Comparison of ENCODE assay signal across 1 cellular context in genomic region chr16:67415872-67416793, GRCh38.
TF ChIP-seq lines count a peak whose summit lies in the region.

Gene ZDHHC1, minus strand, starts transcription at chr16:67416477. Its CDS starts 8,702 bp downstream, at chr16:67407775.

TF ChIP-seq in HEK293, 187 proteins besides CTCF, POLR2A, EP300 and RAD21 (continued from another document):
- TF ChIP-seq ZNF677 (tag by site-specific recombination; IDR thresholded peaks at IDR 0.05), result 0 out of 2 replicates have a peak, but pooled peaks have one; percentile 9
- TF ChIP-seq HOXA7 (CRISPR knock-in tag; IDR thresholded peaks at IDR 0.05; ENCODE audit: borderline replicate concordance), result 0 out of 2 replicates have a peak, but pooled peaks have one; percentile 51
- peak; percentile 58; the same call in 1 of the 2 replicates for TF ChIP-seq ZNF449 (tag by site-specific recombination; IDR thresholded peaks at IDR 0.05)
- TF ChIP-seq ZNF600 (tag by site-specific recombination; IDR thresholded peaks at IDR 0.05), result peak; percentile 93
- no peak for TF ChIP-seq GLI4 (tag by site-specific recombination; IDR thresholded peaks at IDR 0.05)
- TF ChIP-seq ZNF10 (tag by site-specific recombination; IDR thresholded peaks at IDR 0.05), result peak; percentile 27; the same call in 1 of the 2 replicates
- 0 out of 2 replicates have a peak, but pooled peaks have one; percentile 30 for TF ChIP-seq PRDM10 (tag by site-specific recombination; IDR thresholded peaks at IDR 0.05)
- peak; percentile 85 for TF ChIP-seq ZNF660 (tag by site-specific recombination; IDR thresholded peaks at IDR 0.05)
- TF ChIP-seq ZEB2 (tag by site-specific recombination; IDR thresholded peaks at IDR 0.05), result 0 out of 2 replicates have a peak, but pooled peaks have one; percentile 28
- no peak for TF ChIP-seq HOXD13 (CRISPR knock-in tag; IDR thresholded peaks at IDR 0.05; ENCODE audit: borderline replicate concordance)
- 0 out of 2 replicates have a peak, but pooled peaks have one; percentile 34 for TF ChIP-seq SP7 (tag by site-specific recombination; IDR thresholded peaks at IDR 0.05)
- 0 out of 2 replicates have a peak, but pooled peaks have one; percentile 9 for TF ChIP-seq GLIS1 (tag by site-specific recombination; IDR thresholded peaks at IDR 0.05)
- TF ChIP-seq ZNF169 (tag by site-specific recombination; IDR thresholded peaks at IDR 0.05), result no peak
- no peak for TF ChIP-seq ZNF843 (tag by site-specific recombination; IDR thresholded peaks at IDR 0.05)
- TF ChIP-seq ZXDB (tag by site-specific recombination; IDR thresholded peaks at IDR 0.05), result peak; percentile 65
- 0 out of 2 replicates have a peak, but pooled peaks have one; percentile 83 for TF ChIP-seq ZNF561 (tag by site-specific recombination; IDR thresholded peaks at IDR 0.05; ENCODE audit: borderline replicate concordance)
- TF ChIP-seq ZSCAN30 (tag by site-specific recombination; IDR thresholded peaks at IDR 0.05), result peak; percentile 93
- TF ChIP-seq ZNF391 (tag by site-specific recombination; IDR thresholded peaks at IDR 0.05; ENCODE audit: borderline replicate concordance, low read depth), result peak; percentile 46; the same call in 1 of the 2 replicates
- TF ChIP-seq ZNF580 (tag by site-specific recombination; IDR thresholded peaks at IDR 0.05), result peak; percentile 83
- no peak for TF ChIP-seq ZBTB10 (tag by site-specific recombination; IDR thresholded peaks at IDR 0.05)
- TF ChIP-seq REST (tag by site-specific recombination; IDR thresholded peaks at IDR 0.05), result 0 out of 2 replicates have a peak, but pooled peaks have one; percentile 18
- TF ChIP-seq ZNF707 (tag by site-specific recombination; IDR thresholded peaks at IDR 0.05), result no peak
- peak; percentile 40; the same call in 1 of the 2 replicates for TF ChIP-seq GLIS2 (tag by site-specific recombination; IDR thresholded peaks at IDR 0.05)
TF ChIP-seq in HEK293: peak in this region for 33.
